In the genomic region with DNA sequence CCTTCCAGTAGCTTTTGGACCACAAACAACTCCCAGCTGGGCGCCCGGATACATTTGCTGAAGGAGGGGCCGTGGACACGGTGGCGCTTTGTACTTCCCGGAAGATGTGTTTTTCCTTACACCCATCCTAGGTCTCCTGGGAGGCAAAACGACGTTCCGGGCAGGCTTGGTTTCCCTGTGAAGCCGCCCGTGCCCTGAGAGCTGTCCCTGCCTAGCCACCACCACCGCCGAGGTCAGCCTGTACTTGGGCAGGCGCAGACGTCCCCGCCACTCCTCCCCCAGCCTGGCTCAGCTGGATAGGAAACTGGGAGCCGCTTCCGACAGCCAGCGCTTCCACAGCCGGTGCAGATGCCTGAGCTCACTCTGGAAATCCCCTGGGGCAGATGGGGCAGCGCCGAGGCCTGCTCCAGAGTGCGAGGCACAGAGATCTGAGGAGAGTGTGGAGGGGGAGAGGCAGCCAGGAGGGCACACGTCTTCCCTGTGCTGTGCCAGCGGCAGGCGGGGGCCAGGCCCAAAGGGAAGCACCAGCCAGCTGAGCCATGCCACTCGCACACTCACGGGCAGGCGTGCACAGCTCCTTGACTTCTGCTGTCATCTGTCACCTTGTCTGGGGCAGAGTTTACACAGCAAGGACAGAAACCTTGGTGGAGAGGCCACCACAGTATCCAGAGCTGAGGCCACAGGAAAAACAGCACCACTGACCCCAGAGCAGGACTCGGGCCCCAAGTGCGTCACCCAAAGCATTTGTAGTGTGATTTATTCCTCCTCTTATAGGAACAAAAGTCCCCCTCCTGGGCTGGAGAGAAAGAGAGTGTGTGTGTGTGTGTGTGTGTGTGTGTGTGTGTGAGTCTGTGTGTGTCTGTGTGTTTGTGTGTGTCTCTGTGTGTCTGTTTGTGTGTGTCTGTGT, we compare ENCODE assay signal across 9 cellular contexts. TPM values are rescaled to one million over a fixed set of nuclear protein-coding genes. Genes with fewer than 3 reads are reported as not detected.
A peak's percentile ranks its signal among the peaks of the same experiment; 100 is the strongest.
DNase-seq lines count a peak whose midpoint lies in the region; ATAC-seq, FAIRE-seq and TF ChIP-seq lines count a peak whose summit lies in the region.
"Had no signal": no experiment of that assay in that cellular context is flagged by ENCODE, and none has a peak within 500 bp of the region (broad histone marks: within the 10 kb centered on the region; RNA-seq: fewer than 3 reads in every experiment).

No MANE protein-coding gene starts in this region.

- FAIRE-seq in HepG2 (lab: Jason Lieb, UNC) = peak; percentile 42

- ATAC-seq in HepG2 = peak; percentile 51
- ATAC-seq in HG02885 (IDR thresholded peaks at IDR 0.05; ENCODE audit: poor library complexity, unreplicated experiment) = no peak

- BruUV-seq in HepG2 (replicated peaks; lab: Mats Ljungman, UMichigan) = TSS peak; percentile 60

- DNase-seq in NCI-H1417 (lab: John Stamatoyannopoulos, UW) = peak; percentile 68 to 83 (median 69)
- DNase-seq in NCI-H1417 treated with DMSO at 0.1 percent for 48 hours (lab: John Stamatoyannopoulos, UW) = no peak
- peak; percentile 81 for DNase-seq in NCI-H82 treated with DMSO at 0.1 percent for 48 hours (lab: John Stamatoyannopoulos, UW; ENCODE audit: unreplicated experiment)
- peak; percentile 63 for DNase-seq in colonic mucosa
- peak; percentile 55 for DNase-seq in HepG2 (ENCODE audit: low spot score)
- DNase-seq in NCI-H1436 (lab: John Stamatoyannopoulos, UW) = no peak

- TF ChIP-seq RAD21 in HepG2 (CRISPR knock-in tag; IDR thresholded peaks at IDR 0.05) = 0 out of 2 replicates have a peak, but pooled peaks have one; percentile 14

- POLR2A ChIA-PET in HepG2 (lab: Yijun Ruan, JAX) = interaction anchor here (0.6 to 8.2 kb wide), 31 partner anchors 9 to 578 kb away, joined by 3 to 252 read pairs (median 8); a partner anchor contains a TSS

- TF ChIP-seq CTCF in colonic mucosa (IDR thresholded peaks at IDR 0.05) (no peak), HepG2 (CRISPR knock-in tag; IDR thresholded peaks at IDR 0.05) (peak; percentile 30)

- in situ Hi-C loops in HepG2 (cut with HindIII; ENCODE audit: extremely low pct_ligation_motif_present, low pct_unique_long_range_greater_than_20kb) = no loop called here

- peak; percentile 50 to 73; a peak in 3 of 4 replicates for TF ChIP-seq POLR2A in HepG2 (IDR thresholded peaks at IDR 0.05; ENCODE audit: insufficient read depth in 1 of 2, low read depth in 2 of 2, low read length in 2 of 2)

- H3K27me3 ChIP-seq in colonic mucosa = no peaks in the 10 kb centered on the region
- no peaks in the 10 kb centered on the region; a peak in 1 of 5 replicates for H3K27me3 ChIP-seq in HepG2 (ENCODE audit: control insufficient read depth in 1 of 2, insufficient read depth in 2 of 2, low read length in 2 of 2)
- peaks cover 0 to under 1% (median 0%) of the 10 kb centered on the region in 5 donors for H3K27me3 ChIP-seq in subcutaneous abdominal adipose tissue (ENCODE audit: control insufficient read depth in 5 of 5, insufficient read depth in 4 of 5, low read length in 5 of 5)

- TF ChIP-seq EP300 in HepG2 (IDR thresholded peaks at IDR 0.05; ENCODE audit: low read depth in 2 of 2, low read length in 2 of 2) = no peak; a peak in 1 of 4 replicates
- no peak for TF ChIP-seq EP300 in HepG2 (CRISPR knock-in tag; IDR thresholded peaks at IDR 0.05; ENCODE audit: borderline replicate concordance)

- 12% methylated on average over 18 of the region's 31 CpGs for WGBS in HepG2 (ENCODE audit: low lambda C conversion rate)

- no peaks in the 10 kb centered on the region for H3K36me3 ChIP-seq in colonic mucosa
- 0 out of 5 replicates have a peak, but pooled peaks cover 0 to 1% of the 10 kb centered on the region in 2 experiments for H3K36me3 ChIP-seq in HepG2 (replicated peaks in 1 of 2; ENCODE audit: control insufficient read depth in 1 of 2, insufficient read depth in 2 of 2, low read length in 2 of 2)
- H3K36me3 ChIP-seq in subcutaneous abdominal adipose tissue (ENCODE audit: control insufficient read depth in 5 of 5, insufficient read depth in 5 of 5, low read length in 5 of 5) = no peaks in the 10 kb centered on the region

- H2AFZ ChIP-seq in HepG2 (ENCODE audit: low read length) = no peak overlapping the region

- H4K20me1 ChIP-seq in HepG2 (ENCODE audit: insufficient read depth, low read length) = peaks cover 21% of the 10 kb centered on the region; the same call in 1 of the 2 replicates

- CTCF ChIA-PET in HepG2 (lab: Yijun Ruan, JAX; ENCODE audit: low intra/inter-chr PET ratio, low total read pairs) = interaction anchor here (1.2 kb wide), 1 partner anchor 32 kb away, joined by 3 read pairs; no protein-coding TSS in a partner anchor

- peak overlapping the region; percentile 73 for H3K27ac ChIP-seq in colonic mucosa
- H3K27ac ChIP-seq in HepG2 (ENCODE audit: extremely low read length, insufficient read depth, low read length) = peak overlapping the region; percentile 61
- H3K27ac ChIP-seq in subcutaneous abdominal adipose tissue (ENCODE audit: low read depth, low read length) = peak overlapping the region; percentile 65
- H3K27ac ChIP-seq: 22Rv1 had no signal

- no peaks in the 10 kb centered on the region for H3K9me3 ChIP-seq in colonic mucosa
- no peaks in the 10 kb centered on the region for H3K9me3 ChIP-seq in HepG2 (ENCODE audit: low read length)
- no peaks in the 10 kb centered on the region for H3K9me3 ChIP-seq in subcutaneous abdominal adipose tissue (ENCODE audit: control insufficient read depth in 5 of 5, low read length in 5 of 5)

- peak overlapping the region; percentile 93 for H3K4me2 ChIP-seq in HepG2 (ENCODE audit: low read depth, low read length)

- intact Hi-C loops in colonic mucosa (cut with DNase I) = no loop called here
- intact Hi-C loops in HepG2 (cut with micrococcal nuclease; ENCODE audit: unreplicated experiment) = no loop called here

- peak overlapping the region; percentile 36 to 62 for H3K9ac ChIP-seq in colonic mucosa (ENCODE audit: low read depth in 2 of 2, low read length in 2 of 2)
- H3K9ac ChIP-seq in HepG2 (ENCODE audit: insufficient read depth, low read depth, low read length) = peak overlapping the region; percentile 91
- H3K9ac ChIP-seq in subcutaneous abdominal adipose tissue (ENCODE audit: low read length in 5 of 5) = peak overlapping the region in 3 of 5 donors; percentile 45 to 81 (median 56)

- H3K4me1 ChIP-seq in colonic mucosa (peaks cover 27% of the 10 kb centered on the region), HepG2 (ENCODE audit: insufficient read depth, low read length) (peaks cover 70% of the 10 kb centered on the region), subcutaneous abdominal adipose tissue (ENCODE audit: control insufficient read depth in 5 of 5, insufficient read depth in 5 of 5, low read length in 5 of 5) (peaks cover 6 to 81% (median 60%) of the 10 kb centered on the region in 5 donors)

- H3K79me2 ChIP-seq in HepG2 (ENCODE audit: insufficient read depth, low read length) = peaks cover 29% of the 10 kb centered on the region

- H3K4me3 ChIP-seq in colonic mucosa (no peak overlapping the region), HepG2 (replicated peaks in 1 of 3; ENCODE audit: insufficient read depth in 1 of 3, low read depth in 2 of 3, low read length in 3 of 3) (peak overlapping the region; percentile 13 to 99 (median 35)), subcutaneous abdominal adipose tissue (ENCODE audit: low read depth in 1 of 5, low read length in 5 of 5) (peak overlapping the region; percentile 8 to 74 (median 41))

RNA-seq across cellular contexts. Expression of a gene that starts 3.0 kb away (rescaled TPM):
- total RNA-seq in colonic mucosa (10 to 100 TPM; 11.6 to 23.9 TPM), HepG2 (2016; rRNA removed; fragmentation: Illumina TruSeq; extraction: Trizol) (4.2 and 7.8 TPM in 2 replicates)
- total RNA-seq in HepG2 (2016; cell fraction: cytosol; rRNA removed; fragmentation: Illumina TruSeq; extraction: Trizol; ENCODE audit: low read depth) = 3.3 and 3.4 TPM in 2 replicates
- total RNA-seq in HepG2 (2016; cell fraction: insoluble cytoplasmic fraction; rRNA removed; fragmentation: Illumina TruSeq; extraction: Trizol) = 2.8 and 8.6 TPM in 2 replicates
- total RNA-seq in HepG2 (2016; cell fraction: membrane; rRNA removed; fragmentation: Illumina TruSeq; extraction: Trizol) = 3.2 and 3.5 TPM in 2 replicates
- total RNA-seq in HepG2 (2016; cell fraction: nucleus; rRNA removed; fragmentation: Illumina TruSeq; extraction: Trizol) = 10.0 and 14.7 TPM in 2 replicates
- polyA plus RNA-seq in HepG2 (2011; rRNA removed) = 24.2 and 27.6 TPM in 2 replicates
- polyA plus RNA-seq in HepG2 (2011; cell fraction: cytosol; rRNA removed) = 9.7 and 15.2 TPM in 2 replicates
- polyA plus RNA-seq in HepG2 (2011; cell fraction: nucleus; rRNA removed) = 96.1 and 124 TPM in 2 replicates
- 17.9 and 27.7 TPM in 2 replicates for polyA plus RNA-seq in HepG2 (2012)
- 1.2 and 1.5 TPM in 2 replicates for polyA plus RNA-seq in HepG2 (2016; cell fraction: cytosol; fragmentation: Illumina TruSeq; extraction: Trizol; ENCODE audit: low read depth)
- polyA plus RNA-seq in HepG2 (2016; cell fraction: insoluble cytoplasmic fraction; fragmentation: Illumina TruSeq; extraction: Trizol; ENCODE audit: low read depth) = 3.8 and 4.6 TPM in 2 replicates
- 2.0 and 3.1 TPM in 2 replicates for polyA plus RNA-seq in HepG2 (2016; cell fraction: membrane; fragmentation: Illumina TruSeq; extraction: Trizol; ENCODE audit: low read depth)
- 23.9 and 27.3 TPM in 2 replicates for polyA plus RNA-seq in HepG2 (2016; cell fraction: nucleus; fragmentation: Illumina TruSeq; extraction: Trizol; ENCODE audit: insufficient read depth, low read depth)
- polyA minus RNA-seq in HepG2 (2011; rRNA and poly(A)+ RNA removed; ENCODE audit: low replicate concordance) = 8.1 and 40.4 TPM in 2 replicates
- 12.8 and 13.5 TPM in 2 replicates for polyA minus RNA-seq in HepG2 (2011; cell fraction: cytosol; rRNA and poly(A)+ RNA removed)
- 26.5 and 30.6 TPM in 2 replicates for polyA minus RNA-seq in HepG2 (2011; cell fraction: nucleus; rRNA and poly(A)+ RNA removed)

RNA-seq across cellular contexts. Expression of a gene that starts 30.8 kb away (rescaled TPM):
- not detected for total RNA-seq in colonic mucosa
- total RNA-seq in HepG2 (2016; rRNA removed; fragmentation: Illumina TruSeq; extraction: Trizol) = not detected in 2 replicates
- not detected in 2 replicates for total RNA-seq in HepG2 (2016; cell fraction: cytosol; rRNA removed; fragmentation: Illumina TruSeq; extraction: Trizol; ENCODE audit: low read depth)
- total RNA-seq in HepG2 (2016; cell fraction: insoluble cytoplasmic fraction; rRNA removed; fragmentation: Illumina TruSeq; extraction: Trizol) = not detected in 2 replicates
- not detected in 2 replicates for total RNA-seq in HepG2 (2016; cell fraction: membrane; rRNA removed; fragmentation: Illumina TruSeq; extraction: Trizol)
- total RNA-seq in HepG2 (2016; cell fraction: nucleus; rRNA removed; fragmentation: Illumina TruSeq; extraction: Trizol) = not detected in 2 replicates
- 0.03 and 0.07 TPM in 2 replicates for polyA plus RNA-seq in HepG2 (2011; rRNA removed)
- polyA plus RNA-seq in HepG2 (2011; cell fraction: cytosol; rRNA removed) = not detected in 2 replicates
- 0.23 and 0.42 TPM in 2 replicates for polyA plus RNA-seq in HepG2 (2011; cell fraction: nucleus; rRNA removed)
- polyA plus RNA-seq in HepG2 (2012) = 0.31 TPM in 1 of 2 replicates, not detected in the other
- not detected in 2 replicates for polyA plus RNA-seq in HepG2 (2016; cell fraction: cytosol; fragmentation: Illumina TruSeq; extraction: Trizol; ENCODE audit: low read depth)
- not detected in 2 replicates for polyA plus RNA-seq in HepG2 (2016; cell fraction: insoluble cytoplasmic fraction; fragmentation: Illumina TruSeq; extraction: Trizol; ENCODE audit: low read depth)
- not detected in 2 replicates for polyA plus RNA-seq in HepG2 (2016; cell fraction: membrane; fragmentation: Illumina TruSeq; extraction: Trizol; ENCODE audit: low read depth)
- polyA plus RNA-seq in HepG2 (2016; cell fraction: nucleus; fragmentation: Illumina TruSeq; extraction: Trizol; ENCODE audit: insufficient read depth, low read depth) = not detected in 2 replicates
- polyA minus RNA-seq in HepG2 (2011; rRNA and poly(A)+ RNA removed; ENCODE audit: low replicate concordance) = not detected in 2 replicates
- polyA minus RNA-seq in HepG2 (2011; cell fraction: cytosol; rRNA and poly(A)+ RNA removed) = not detected in 2 replicates
- not detected in 2 replicates for polyA minus RNA-seq in HepG2 (2011; cell fraction: nucleus; rRNA and poly(A)+ RNA removed)

RNA-seq across cellular contexts. Expression of a gene that starts 39.3 kb away (rescaled TPM):
- total RNA-seq in colonic mucosa (1 to 10 TPM; 4.7 to 9.9 TPM), HepG2 (2016; rRNA removed; fragmentation: Illumina TruSeq; extraction: Trizol) (27.1 and 28.9 TPM in 2 replicates)
- 5.2 and 8.2 TPM in 2 replicates for total RNA-seq in HepG2 (2016; cell fraction: cytosol; rRNA removed; fragmentation: Illumina TruSeq; extraction: Trizol; ENCODE audit: low read depth)
- total RNA-seq in HepG2 (2016; cell fraction: insoluble cytoplasmic fraction; rRNA removed; fragmentation: Illumina TruSeq; extraction: Trizol) = 25.6 and 28.4 TPM in 2 replicates
- total RNA-seq in HepG2 (2016; cell fraction: membrane; rRNA removed; fragmentation: Illumina TruSeq; extraction: Trizol) = 16.6 and 21.7 TPM in 2 replicates
- total RNA-seq in HepG2 (2016; cell fraction: nucleus; rRNA removed; fragmentation: Illumina TruSeq; extraction: Trizol) = 14.7 and 17.2 TPM in 2 replicates
- polyA plus RNA-seq in HepG2 (2011; rRNA removed) = 18.9 and 23.3 TPM in 2 replicates
- polyA plus RNA-seq in HepG2 (2011; cell fraction: cytosol; rRNA removed) = 19.3 and 25.5 TPM in 2 replicates
- polyA plus RNA-seq in HepG2 (2011; cell fraction: nucleus; rRNA removed) = 17.6 and 23.0 TPM in 2 replicates
- 20.2 and 20.5 TPM in 2 replicates for polyA plus RNA-seq in HepG2 (2012)
- 6.2 and 7.9 TPM in 2 replicates for polyA plus RNA-seq in HepG2 (2016; cell fraction: cytosol; fragmentation: Illumina TruSeq; extraction: Trizol; ENCODE audit: low read depth)
- polyA plus RNA-seq in HepG2 (2016; cell fraction: insoluble cytoplasmic fraction; fragmentation: Illumina TruSeq; extraction: Trizol; ENCODE audit: low read depth) = 28.7 and 30.6 TPM in 2 replicates
- 21.0 and 21.3 TPM in 2 replicates for polyA plus RNA-seq in HepG2 (2016; cell fraction: membrane; fragmentation: Illumina TruSeq; extraction: Trizol; ENCODE audit: low read depth)
- polyA plus RNA-seq in HepG2 (2016; cell fraction: nucleus; fragmentation: Illumina TruSeq; extraction: Trizol; ENCODE audit: insufficient read depth, low read depth) = 24.9 and 26.1 TPM in 2 replicates
- 0.26 and 16.8 TPM in 2 replicates for polyA minus RNA-seq in HepG2 (2011; rRNA and poly(A)+ RNA removed; ENCODE audit: low replicate concordance)
- polyA minus RNA-seq in HepG2 (2011; cell fraction: cytosol; rRNA and poly(A)+ RNA removed) = 9.7 and 11.8 TPM in 2 replicates
- 12.9 and 17.7 TPM in 2 replicates for polyA minus RNA-seq in HepG2 (2011; cell fraction: nucleus; rRNA and poly(A)+ RNA removed)

RNA-seq across cellular contexts. Expression of a gene that starts 41.6 kb away (rescaled TPM):
- total RNA-seq in colonic mucosa (1 to 10 TPM in 1 of 2 donors, under 1 TPM in 1; 0.29 to 1.2 TPM), HepG2 (2016; rRNA removed; fragmentation: Illumina TruSeq; extraction: Trizol) (0.52 TPM in 1 of 2 replicates, not detected in the other)
- total RNA-seq in HepG2 (2016; cell fraction: cytosol; rRNA removed; fragmentation: Illumina TruSeq; extraction: Trizol; ENCODE audit: low read depth) = not detected in 2 replicates
- 0.36 and 0.48 TPM in 2 replicates for total RNA-seq in HepG2 (2016; cell fraction: insoluble cytoplasmic fraction; rRNA removed; fragmentation: Illumina TruSeq; extraction: Trizol)
- not detected in 2 replicates for total RNA-seq in HepG2 (2016; cell fraction: membrane; rRNA removed; fragmentation: Illumina TruSeq; extraction: Trizol)
- not detected in 2 replicates for total RNA-seq in HepG2 (2016; cell fraction: nucleus; rRNA removed; fragmentation: Illumina TruSeq; extraction: Trizol)
- 0.35 and 0.51 TPM in 2 replicates for polyA plus RNA-seq in HepG2 (2011; rRNA removed)
- not detected in 2 replicates for polyA plus RNA-seq in HepG2 (2011; cell fraction: cytosol; rRNA removed)
- 0.06 TPM in 1 of 2 replicates, not detected in the other for polyA plus RNA-seq in HepG2 (2011; cell fraction: nucleus; rRNA removed)
- polyA plus RNA-seq in HepG2 (2012) = 0.61 and 0.71 TPM in 2 replicates
- polyA plus RNA-seq in HepG2 (2016; cell fraction: cytosol; fragmentation: Illumina TruSeq; extraction: Trizol; ENCODE audit: low read depth) = 0.25 TPM in 1 of 2 replicates, not detected in the other
- not detected in 2 replicates for polyA plus RNA-seq in HepG2 (2016; cell fraction: insoluble cytoplasmic fraction; fragmentation: Illumina TruSeq; extraction: Trizol; ENCODE audit: low read depth)
- not detected in 2 replicates for polyA plus RNA-seq in HepG2 (2016; cell fraction: membrane; fragmentation: Illumina TruSeq; extraction: Trizol; ENCODE audit: low read depth)
- not detected in 2 replicates for polyA plus RNA-seq in HepG2 (2016; cell fraction: nucleus; fragmentation: Illumina TruSeq; extraction: Trizol; ENCODE audit: insufficient read depth, low read depth)
- 0.70 TPM in 1 of 2 replicates, not detected in the other for polyA minus RNA-seq in HepG2 (2011; rRNA and poly(A)+ RNA removed; ENCODE audit: low replicate concordance)
- polyA minus RNA-seq in HepG2 (2011; cell fraction: cytosol; rRNA and poly(A)+ RNA removed) = not detected in 2 replicates
- polyA minus RNA-seq in HepG2 (2011; cell fraction: nucleus; rRNA and poly(A)+ RNA removed) = not detected in 2 replicates

RNA-seq across cellular contexts. Expression of a gene that starts 45.3 kb away (rescaled TPM):
- total RNA-seq in colonic mucosa (10 to 100 TPM; 17.5 to 25.2 TPM), HepG2 (2016; rRNA removed; fragmentation: Illumina TruSeq; extraction: Trizol) (21.5 and 22.3 TPM in 2 replicates)
- 2.7 and 3.0 TPM in 2 replicates for total RNA-seq in HepG2 (2016; cell fraction: cytosol; rRNA removed; fragmentation: Illumina TruSeq; extraction: Trizol; ENCODE audit: low read depth)
- total RNA-seq in HepG2 (2016; cell fraction: insoluble cytoplasmic fraction; rRNA removed; fragmentation: Illumina TruSeq; extraction: Trizol) = 22.1 and 22.5 TPM in 2 replicates
- 7.2 and 8.1 TPM in 2 replicates for total RNA-seq in HepG2 (2016; cell fraction: membrane; rRNA removed; fragmentation: Illumina TruSeq; extraction: Trizol)
- total RNA-seq in HepG2 (2016; cell fraction: nucleus; rRNA removed; fragmentation: Illumina TruSeq; extraction: Trizol) = 23.0 and 27.1 TPM in 2 replicates
- polyA plus RNA-seq in HepG2 (2011; rRNA removed) = 23.5 and 30.4 TPM in 2 replicates
- 11.6 and 11.8 TPM in 2 replicates for polyA plus RNA-seq in HepG2 (2011; cell fraction: cytosol; rRNA removed)
- 87.2 and 93.5 TPM in 2 replicates for polyA plus RNA-seq in HepG2 (2011; cell fraction: nucleus; rRNA removed)
- 28.0 and 29.8 TPM in 2 replicates for polyA plus RNA-seq in HepG2 (2012)
- 0.86 and 0.95 TPM in 2 replicates for polyA plus RNA-seq in HepG2 (2016; cell fraction: cytosol; fragmentation: Illumina TruSeq; extraction: Trizol; ENCODE audit: low read depth)
- polyA plus RNA-seq in HepG2 (2016; cell fraction: insoluble cytoplasmic fraction; fragmentation: Illumina TruSeq; extraction: Trizol; ENCODE audit: low read depth) = 15.3 and 21.2 TPM in 2 replicates
- polyA plus RNA-seq in HepG2 (2016; cell fraction: membrane; fragmentation: Illumina TruSeq; extraction: Trizol; ENCODE audit: low read depth) = 2.1 and 3.0 TPM in 2 replicates
- 66.1 and 73.3 TPM in 2 replicates for polyA plus RNA-seq in HepG2 (2016; cell fraction: nucleus; fragmentation: Illumina TruSeq; extraction: Trizol; ENCODE audit: insufficient read depth, low read depth)
- 39.5 and 89.3 TPM in 2 replicates for polyA minus RNA-seq in HepG2 (2011; rRNA and poly(A)+ RNA removed; ENCODE audit: low replicate concordance)
- polyA minus RNA-seq in HepG2 (2011; cell fraction: cytosol; rRNA and poly(A)+ RNA removed) = 31.1 and 31.4 TPM in 2 replicates
- polyA minus RNA-seq in HepG2 (2011; cell fraction: nucleus; rRNA and poly(A)+ RNA removed) = 27.4 and 30.3 TPM in 2 replicates

Comparison
In these comparisons a context has a peak if more than half of its experiments do, and no peak if none do; other contexts are left out.
1. DNase-seq: peak in NCI-H1417 (3 of 3), NCI-H82 treated with DMSO at 0.1 percent for 48 hours (single experiment), colonic mucosa (single experiment) and HepG2 (single experiment); none in NCI-H1417 treated with DMSO at 0.1 percent for 48 hours (single experiment) and NCI-H1436 (single experiment).
2. Peak in every context shown above with its lines, with median percentiles within 50 percentile points of each other: H3K27ac ChIP-seq and H3K9ac ChIP-seq.